In the genomic region with DNA sequence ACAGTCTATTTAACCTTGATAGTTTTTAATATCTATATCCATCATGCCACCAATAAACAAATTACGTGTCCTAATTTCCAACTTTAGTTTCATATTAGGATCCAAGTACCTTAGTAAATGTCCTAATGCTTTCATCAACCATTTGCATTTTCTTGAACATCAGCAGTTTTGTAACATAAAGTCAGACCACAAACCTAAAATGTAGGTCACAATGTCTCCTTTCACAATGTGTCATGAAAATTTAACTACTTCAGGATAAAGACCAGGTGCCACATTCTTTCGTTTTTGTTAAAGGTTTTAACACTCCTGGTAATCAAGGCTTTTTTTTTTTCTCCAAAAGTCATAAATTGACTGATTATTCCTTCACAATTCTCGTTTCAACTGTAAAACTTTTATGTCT, we compare ENCODE assay signal across 16 cellular contexts.
DNase-seq lines count a peak whose midpoint lies in the region; ATAC-seq, FAIRE-seq and TF ChIP-seq lines count a peak whose summit lies in the region.
"Had no signal": no experiment of that assay in that cellular context is flagged by ENCODE, and none has a peak within 500 bp of the region (broad histone marks: within the 10 kb centered on the region; RNA-seq: fewer than 3 reads in every experiment).

No MANE protein-coding gene starts in this region.

- TF ChIP-seq POLR2A in GM12892 (IDR thresholded peaks at IDR 0.05; ENCODE audit: low read depth, low read length) (no peak), K562 (conservative IDR thresholded peaks at IDR 0.05) (no peak), breast epithelium (IDR thresholded peaks at IDR 0.05) (no peak)

- H3K36me3 Mint-ChIP-seq in CD4-positive, alpha-beta T cell (ENCODE audit: low read depth): no peaks in the 10 kb centered on the region

- in situ Hi-C loops in K562 (cut with MboI): no loop called here

- H3K9me1 ChIP-seq in K562 (ENCODE audit: control insufficient read depth, insufficient read depth, low read length): no peaks in the 10 kb centered on the region

- POLR2A ChIA-PET in CD4-positive, alpha-beta T cell (lab: Charles Lee): interaction anchor here (0.7 kb wide), 1 partner anchor 11 kb away, joined by 3 read pairs; no protein-coding TSS in a partner anchor
- POLR2A ChIA-PET in K562 (lab: Yijun Ruan, JAX): no interaction called here

- FAIRE-seq in GM12892 (lab: Jason Lieb, UNC): peak; percentile 56
- no peak for FAIRE-seq in K562 (lab: Jason Lieb, UNC)

- H4K20me1 ChIP-seq in KMS-11 (ENCODE audit: insufficient read depth): no peaks in the 10 kb centered on the region
- no peaks in the 10 kb centered on the region for H4K20me1 ChIP-seq in K562 (replicated peaks; ENCODE audit: control insufficient read depth, insufficient read depth, low read length)

- no peaks in the 10 kb centered on the region for H3K27me3 Mint-ChIP-seq in CD4-positive, alpha-beta T cell

- no peak for TF ChIP-seq RAD21 in K562 (CRISPR knock-in tag; conservative IDR thresholded peaks at IDR 0.05 in 1 of 2, IDR thresholded peaks at IDR 0.05 in 1 of 2)

- 3% methylated on average over 3 of the region's 3 CpGs for WGBS in K562 (ENCODE audit: insufficient coverage, low coverage, missing lambda C conversion rate)

- H2AFZ ChIP-seq in KMS-11 (ENCODE audit: low read depth) (peak overlapping the region; percentile 32; the same call in 1 of the 2 replicates), K562 (ENCODE audit: low read depth, low read length) (no peak overlapping the region)

- CTCF ChIA-PET in CD4-positive, alpha-beta T cell (lab: Charles Lee): no interaction called here
- CTCF ChIA-PET in K562 (lab: Yijun Ruan, JAX; ENCODE audit: low intra/inter-chr PET ratio): no interaction called here

- H3K27me3 ChIP-seq in CD4-positive, alpha-beta T cell (ENCODE audit: control insufficient read depth, insufficient read depth, low read length): no peaks in the 10 kb centered on the region
- no peaks in the 10 kb centered on the region; the same call in 1 of the 2 replicates for H3K27me3 ChIP-seq in KMS-11 (ENCODE audit: insufficient read depth, low read depth)
- no peaks in the 10 kb centered on the region for H3K27me3 ChIP-seq in K562 (ENCODE audit: control insufficient read depth in 2 of 2, insufficient read depth in 2 of 2, low read length in 2 of 2)
- H3K27me3 ChIP-seq in breast epithelium: no peaks in the 10 kb centered on the region
- H3K27me3 ChIP-seq: brain microvascular endothelial cell, heart left ventricle had no signal

- H3K4me3 Mint-ChIP-seq in CD4-positive, alpha-beta T cell: peak overlapping the region; percentile 28

- intact Hi-C loops in CD4-positive, alpha-beta T cell (cut with DNase I, micrococcal nuclease): no loop called here
- intact Hi-C loops in K562 (cut with micrococcal nuclease): no loop called here
- intact Hi-C loops in breast epithelium (cut with DNase I; ENCODE audit: low total_unique reads): no loop called here

- TF ChIP-seq EP300 in K562 (IDR thresholded peaks at IDR 0.05; ENCODE audit: low read length): no peak

- H3K4me3 ChIP-seq in KMS-11 (IDR thresholded peaks at IDR 0.05; ENCODE audit: insufficient read depth, low read depth, low read length): no peak overlapping the region
- no peak overlapping the region for H3K4me3 ChIP-seq in K562
- no peak overlapping the region for H3K4me3 ChIP-seq in breast epithelium
- H3K4me3 ChIP-seq: heart left ventricle, thoracic aorta had no signal

- peak overlapping the region; percentile 98 for H3K4me2 ChIP-seq in KMS-11
- H3K4me2 ChIP-seq in K562 (ENCODE audit: insufficient read depth, low read length): no peak overlapping the region

- no peak for TF ChIP-seq CTCF in CD4-positive, alpha-beta T cell (IDR thresholded peaks at IDR 0.05)
- TF ChIP-seq CTCF in KMS-11 (conservative IDR thresholded peaks at IDR 0.05; ENCODE audit: low read depth, low read length): no peak
- TF ChIP-seq CTCF in K562 (IDR thresholded peaks at IDR 0.05 in 2 of 3, conservative IDR thresholded peaks at IDR 0.05 in 1 of 3; ENCODE audit: insufficient read depth in 2 of 3, low read depth in 1 of 3, low read length in 3 of 3): no peak
- no peak for TF ChIP-seq CTCF in breast epithelium (IDR thresholded peaks at IDR 0.05)

- peak overlapping the region; percentile 57 for H3K27ac Mint-ChIP-seq in CD4-positive, alpha-beta T cell

- ATAC-seq in CD4-positive, alpha-beta T cell (ENCODE audit: poor library complexity): no peak
- ATAC-seq in K562: no peak
- ATAC-seq: heart left ventricle had no signal

- H3K9ac ChIP-seq in KMS-11: peak overlapping the region; percentile 91
- H3K9ac ChIP-seq in K562 (ENCODE audit: insufficient read depth in 1 of 2, low read depth in 2 of 2, low read length in 2 of 2): no peak overlapping the region

- H3K27ac ChIP-seq in CD4-positive, alpha-beta T cell (ENCODE audit: low read depth, low read length): no peak overlapping the region
- peak overlapping the region; percentile 99 for H3K27ac ChIP-seq in KMS-11
- H3K27ac ChIP-seq in K562 (ENCODE audit: extremely low read depth, low read depth, low read length): no peak overlapping the region
- H3K27ac ChIP-seq in breast epithelium: no peak overlapping the region
- H3K27ac ChIP-seq: brain microvascular endothelial cell, heart left ventricle, thoracic aorta had no signal

- H3K4me1 ChIP-seq in KMS-11 (ENCODE audit: low read depth, poor library complexity, severe bottlenecking) (peaks cover 85% of the 10 kb centered on the region), K562 (replicated peaks in 1 of 2; ENCODE audit: control insufficient read depth in 2 of 2, insufficient read depth in 2 of 2, low read length in 2 of 2) (no peaks in the 10 kb centered on the region), breast epithelium (no peaks in the 10 kb centered on the region)

- no peaks in the 10 kb centered on the region for H3K36me3 ChIP-seq in KMS-11 (ENCODE audit: insufficient read depth)
- no peaks in the 10 kb centered on the region for H3K36me3 ChIP-seq in K562 (ENCODE audit: control insufficient read depth, insufficient read depth, low read length)
- H3K36me3 ChIP-seq in breast epithelium: no peaks in the 10 kb centered on the region
- H3K36me3 ChIP-seq: brain microvascular endothelial cell, heart left ventricle, thoracic aorta had no signal

- BruUV-seq in K562 (replicated peaks; lab: Mats Ljungman, UMichigan): no TSS peak

- peaks cover 5% of the 10 kb centered on the region for H3K9me3 Mint-ChIP-seq in CD4-positive, alpha-beta T cell

- H3K9me3 ChIP-seq in CD4-positive, alpha-beta T cell (ENCODE audit: control insufficient read depth, low read length): no peaks in the 10 kb centered on the region
- H3K9me3 ChIP-seq in K562 (replicated peaks; ENCODE audit: control insufficient read depth, insufficient read depth, low read depth, low read length) (no peaks in the 10 kb centered on the region), breast epithelium (no peaks in the 10 kb centered on the region)
- H3K9me3 ChIP-seq: heart left ventricle, thoracic aorta had no signal

- DNase-seq in CD4-positive, alpha-beta T cell: no peak
- DNase-seq in GM12892 (ENCODE audit: insufficient read length) (no peak), K562 (ENCODE audit: extremely low read depth in 1 of 4, low spot score in 3 of 4) (no peak), NCI-H526 treated with DMSO at 0.1 percent for 48 hours (lab: John Stamatoyannopoulos, UW) (no peak), kidney glomerular epithelial cell (lab: John Stamatoyannopoulos, UW) (no peak), breast epithelium (ENCODE audit: low spot score in 2 of 2) (no peak)
- DNase-seq: brain microvascular endothelial cell; cortex of kidney; DND-41; heart left ventricle; KBM-7; NCI-H2029; stimulated activated CD4-positive, alpha-beta T cell treated with anti-CD3 and anti-CD28 coated beads, Interleukin-15, amount 100 ng/mL, for 24 hours; SW 1271 had no signal

- H3K79me2 ChIP-seq in KMS-11 (ENCODE audit: insufficient read depth, low read depth): no peaks in the 10 kb centered on the region
- no peaks in the 10 kb centered on the region for H3K79me2 ChIP-seq in K562 (ENCODE audit: control insufficient read depth, insufficient read depth, low read length)

- peaks cover 33% of the 10 kb centered on the region for H3K4me1 Mint-ChIP-seq in CD4-positive, alpha-beta T cell (ENCODE audit: low read depth)

TF ChIP-seq in K562, 482 proteins besides CTCF, POLR2A, EP300 and RAD21:
- TF ChIP-seq C11orf30 (IDR thresholded peaks at IDR 0.05; ENCODE audit: low read depth) (peak; percentile 37; the same call in 1 of the 2 replicates), FOSL1 (tag; conservative IDR thresholded peaks at IDR 0.05) (no peak), ZNF316 (IDR thresholded peaks at IDR 0.05) (0 out of 2 replicates have a peak, but pooled peaks have one; percentile 35)
TF ChIP-seq in K562: peak in this region for 2.
